ENCODE assay signal across 8 cellular contexts in genomic region chr6:43053545-43054205, GRCh38. TPM values are rescaled to one million over a fixed set of nuclear protein-coding genes. Genes with fewer than 3 reads are reported as not detected.
DNase-seq lines count a peak whose midpoint lies in the region; ATAC-seq, FAIRE-seq and TF ChIP-seq lines count a peak whose summit lies in the region.

Gene CUL7, minus strand, starts transcription at chr6:43053851. Its CDS starts 1,063 bp downstream, at chr6:43052788.

- DNase-seq in COLO668 (lab: John Stamatoyannopoulos, UW; ENCODE audit: unreplicated experiment) = peak; percentile 90
- DNase-seq in GM20000 (ENCODE audit: low spot score) = peak; percentile 96
- DNase-seq in HTR-8/SVneo (ENCODE audit: insufficient read length, low spot score) = peak; percentile 98
- DNase-seq in NOMO-1 treated with DMSO at 0.1 percent for 48 hours (lab: John Stamatoyannopoulos, UW; ENCODE audit: unreplicated experiment) = peak; percentile 91
- DNase-seq in effector memory CD8-positive, alpha-beta T cell = peak; percentile 81 to 83 (median 82)
- peak; percentile 63 to 66 for DNase-seq in memory B cell (ENCODE audit: low spot score in 2 of 2)
- DNase-seq in stimulated activated CD8-positive, alpha-beta memory T cell treated with anti-CD3 and anti-CD28 coated beads, Interleukin-12 subunit alpha, Interleukin-12 subunit beta, amount 100 ng/mL, for 1 hour (ENCODE audit: low read depth) = peak; percentile 84

- ATAC-seq in effector memory CD8-positive, alpha-beta T cell (replicated peaks) = peak; percentile 99
- ATAC-seq in memory B cell (ENCODE audit: low read depth) = peak; percentile 98

- no peaks in the 10 kb centered on the region for H3K9me3 Mint-ChIP-seq in effector memory CD8-positive, alpha-beta T cell
- no peaks in the 10 kb centered on the region for H3K9me3 Mint-ChIP-seq in memory B cell

- CTCF ChIA-PET in activated CD8-positive, alpha-beta memory T cell treated with anti-CD3 and anti-CD28 coated beads for 36 hours (lab: Charles Lee) = interaction anchor here (0.6 to 1.5 kb wide), 4 partner anchors 89 to 361 kb away, joined by 3 to 4 read pairs (median 4); no protein-coding TSS in a partner anchor

- POLR2A ChIA-PET in activated CD8-positive, alpha-beta memory T cell treated with anti-CD3 and anti-CD28 coated beads for 36 hours (lab: Charles Lee) = interaction anchor here (0.6 to 1.7 kb wide), 9 partner anchors 30 to 490 kb away, joined by 3 to 8 read pairs (median 4); partner anchors contain the start of genes CNPY3, KLHDC3, MEA1 and PEX6

- no peak for FAIRE-seq in HTR-8/SVneo (lab: Jason Lieb, UNC)

- H3K27ac Mint-ChIP-seq in effector memory CD8-positive, alpha-beta T cell = peak within 1 kb of the TSS; percentile 95
- H3K27ac Mint-ChIP-seq in memory B cell = peak within 1 kb of the TSS; percentile 96

- TF ChIP-seq CTCF in GM20000 (IDR thresholded peaks at IDR 0.05; ENCODE audit: extremely low read depth, missing control alignments) = no peak

- H3K36me3 Mint-ChIP-seq in effector memory CD8-positive, alpha-beta T cell (ENCODE audit: insufficient read depth) = peaks cover 56% of the 10 kb centered on the region
- peaks cover 16% of the 10 kb centered on the region for H3K36me3 Mint-ChIP-seq in memory B cell

- H3K4me1 Mint-ChIP-seq in effector memory CD8-positive, alpha-beta T cell (ENCODE audit: low read depth in 2 of 2) = peaks cover 37 to 43% of the 10 kb centered on the region in 2 donors
- H3K4me1 Mint-ChIP-seq in memory B cell = peaks cover 36% of the 10 kb centered on the region

- peak within 1 kb of the TSS; percentile 89 to 93 for H3K4me3 Mint-ChIP-seq in effector memory CD8-positive, alpha-beta T cell
- H3K4me3 Mint-ChIP-seq in memory B cell = peak within 1 kb of the TSS; percentile 97

- no peaks in the 10 kb centered on the region for H3K27me3 Mint-ChIP-seq in effector memory CD8-positive, alpha-beta T cell
- H3K27me3 Mint-ChIP-seq in memory B cell = no peaks in the 10 kb centered on the region

RNA-seq across cellular contexts. Expression of gene CUL7, which starts in this region (rescaled TPM):
- total RNA-seq in activated CD8-positive, alpha-beta memory T cell treated with anti-CD3 and anti-CD28 coated beads for 36 hours = 10 to 100 TPM; 11.6 to 11.7 TPM

Comparison
In these comparisons a context has a peak if more than half of its experiments do, and no peak if none do; other contexts are left out.
1. Peak in every context shown above with its lines: DNase-seq and ATAC-seq.